In the genomic region with DNA sequence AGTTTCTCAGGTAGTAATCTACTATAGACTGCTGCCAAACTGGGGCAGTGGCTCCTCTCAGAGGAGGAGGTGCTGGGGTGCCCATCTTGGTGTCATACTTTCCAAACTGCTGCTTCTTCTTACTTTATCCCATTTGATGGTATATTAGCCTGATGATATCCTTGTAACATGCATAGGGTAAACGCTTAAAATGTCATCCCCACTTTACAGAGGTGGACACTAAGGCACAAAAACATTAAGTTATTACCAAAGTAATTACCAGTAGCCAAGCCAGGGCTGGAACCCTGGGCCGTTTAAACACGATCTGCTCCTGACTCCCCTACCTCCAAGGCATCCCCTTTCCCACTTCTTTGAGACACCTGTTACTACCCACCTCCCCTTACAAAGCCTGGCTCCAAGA, we compare ENCODE assay signal across 2 cellular contexts.
TF ChIP-seq lines count a peak whose summit lies in the region.

No MANE protein-coding gene starts in this region.

TF ChIP-seq in SK-N-SH, 30 proteins besides CTCF, POLR2A, EP300 and RAD21 (continued from another document):
- TF ChIP-seq, protein P1, sequence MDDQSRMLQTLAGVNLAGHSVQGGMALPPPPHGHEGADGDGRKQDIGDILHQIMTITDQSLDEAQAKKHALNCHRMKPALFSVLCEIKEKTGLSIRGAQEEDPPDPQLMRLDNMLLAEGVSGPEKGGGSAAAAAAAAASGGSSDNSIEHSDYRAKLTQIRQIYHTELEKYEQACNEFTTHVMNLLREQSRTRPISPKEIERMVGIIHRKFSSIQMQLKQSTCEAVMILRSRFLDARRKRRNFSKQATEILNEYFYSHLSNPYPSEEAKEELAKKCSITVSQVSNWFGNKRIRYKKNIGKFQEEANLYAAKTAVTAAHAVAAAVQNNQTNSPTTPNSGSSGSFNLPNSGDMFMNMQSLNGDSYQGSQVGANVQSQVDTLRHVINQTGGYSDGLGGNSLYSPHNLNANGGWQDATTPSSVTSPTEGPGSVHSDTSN (IDR thresholded peaks at IDR 0.05): no peak
- no peak for TF ChIP-seq RXRA (IDR thresholded peaks at IDR 0.05; ENCODE audit: borderline replicate concordance, low read depth)
- TF ChIP-seq CHD2 (IDR thresholded peaks at IDR 0.05; ENCODE audit: low read length, partially characterized antibody): no peak
- no peak for TF ChIP-seq JUND (IDR thresholded peaks at IDR 0.05)
- TF ChIP-seq POLR2AphosphoS5 (IDR thresholded peaks at IDR 0.05; ENCODE audit: low read depth, low read length): no peak
- TF ChIP-seq, protein P2, sequence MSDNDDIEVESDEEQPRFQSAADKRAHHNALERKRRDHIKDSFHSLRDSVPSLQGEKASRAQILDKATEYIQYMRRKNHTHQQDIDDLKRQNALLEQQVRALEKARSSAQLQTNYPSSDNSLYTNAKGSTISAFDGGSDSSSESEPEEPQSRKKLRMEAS (IDR thresholded peaks at IDR 0.05; ENCODE audit: low read depth): no peak

TF ChIP-seq in SK-N-SH treated with all-trans-retinoic acid at 6 μM for 48 hours, 23 proteins besides CTCF, POLR2A, EP300 and RAD21 (continued from another document):
- TF ChIP-seq POU6F1 (CRISPR knock-in tag; IDR thresholded peaks at IDR 0.05; ENCODE audit: borderline replicate concordance, low read depth) (no peak), RARB (CRISPR knock-in tag; IDR thresholded peaks at IDR 0.05) (no peak), SNAI2 (CRISPR knock-in tag; IDR thresholded peaks at IDR 0.05) (no peak), TOX (CRISPR knock-in tag; IDR thresholded peaks at IDR 0.05; ENCODE audit: borderline replicate concordance) (no peak), TCF4 (CRISPR knock-in tag; IDR thresholded peaks at IDR 0.05; ENCODE audit: borderline replicate concordance) (no peak), PPARA (CRISPR knock-in tag; IDR thresholded peaks at IDR 0.05; ENCODE audit: borderline replicate concordance) (no peak)
- TF ChIP-seq, protein P3, sequence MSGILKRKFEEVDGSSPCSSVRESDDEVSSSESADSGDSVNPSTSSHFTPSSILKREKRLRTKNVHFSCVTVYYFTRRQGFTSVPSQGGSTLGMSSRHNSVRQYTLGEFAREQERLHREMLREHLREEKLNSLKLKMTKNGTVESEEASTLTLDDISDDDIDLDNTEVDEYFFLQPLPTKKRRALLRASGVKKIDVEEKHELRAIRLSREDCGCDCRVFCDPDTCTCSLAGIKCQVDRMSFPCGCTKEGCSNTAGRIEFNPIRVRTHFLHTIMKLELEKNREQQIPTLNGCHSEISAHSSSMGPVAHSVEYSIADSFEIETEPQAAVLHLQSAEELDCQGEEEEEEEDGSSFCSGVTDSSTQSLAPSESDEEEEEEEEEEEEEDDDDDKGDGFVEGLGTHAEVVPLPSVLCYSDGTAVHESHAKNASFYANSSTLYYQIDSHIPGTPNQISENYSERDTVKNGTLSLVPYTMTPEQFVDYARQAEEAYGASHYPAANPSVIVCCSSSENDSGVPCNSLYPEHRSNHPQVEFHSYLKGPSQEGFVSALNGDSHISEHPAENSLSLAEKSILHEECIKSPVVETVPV (CRISPR knock-in tag; IDR thresholded peaks at IDR 0.05): no peak
